Comparison of ENCODE assay signal across 26 cellular contexts in genomic region chr17:63845509-63845908, GRCh38. TPM values are rescaled to one million over a fixed set of nuclear protein-coding genes. Genes with fewer than 3 reads are reported as not detected.
DNase-seq lines count a peak whose midpoint lies in the region; ATAC-seq, FAIRE-seq and TF ChIP-seq lines count a peak whose summit lies in the region.
"Had no signal": no experiment of that assay in that cellular context is flagged by ENCODE, and none has a peak within 500 bp of the region (broad histone marks: within the 10 kb centered on the region; RNA-seq: fewer than 3 reads in every experiment).

No MANE protein-coding gene starts in this region.

- H3K4me3 ChIP-seq in HepG2 (replicated peaks in 1 of 3; ENCODE audit: insufficient read depth in 1 of 3, low read depth in 2 of 3, low read length in 3 of 3): no peak overlapping the region
- no peak overlapping the region for H3K4me3 ChIP-seq in right lobe of liver
- H3K4me3 ChIP-seq in brain microvascular endothelial cell (ENCODE audit: low read depth, low read length): no peak overlapping the region
- H3K4me3 ChIP-seq: BLaER1 treated with 17β-estradiol and CSF1 and Interleukin-3, amounts not matched to agents 10 nM and 100 nM; GM12878; HAP-1 had no signal

- H3K4me3 Mint-ChIP-seq in activated T-helper 1 cell treated with anti-CD3 and anti-CD28 coated beads, Interleukin-12 subunit alpha, Interleukin-12 subunit beta, Interleukin-2, Interleukin-4 antibody, amounts not matched to agents 30 ng/mL and 10 ng/mL and 1 ng/mL, durations not matched to agents 14 hours and 24 hours and 36 hours: no peak overlapping the region
- H3K4me3 Mint-ChIP-seq in nephron: peak overlapping the region; percentile 7 to 21 (median 11)
- H3K4me3 Mint-ChIP-seq in T-helper 2 cell treated with Interferon-gamma antibody and Interleukin-4, amounts not matched to agents 5 μg/mL and 100 μg/mL, for 36 hours: no peak overlapping the region

- DNase-seq in HepG2 (ENCODE audit: low spot score): no peak
- DNase-seq in right lobe of liver: no peak
- DNase-seq in activated T-helper 1 cell treated with anti-CD3 and anti-CD28 coated beads, Interleukin-12 subunit alpha, Interleukin-12 subunit beta, Interleukin-2, Interleukin-4 antibody, amounts not matched to agents 30 ng/mL and 10 ng/mL and 1 ng/mL, durations not matched to agents 14 hours and 24 hours and 36 hours (ENCODE audit: low spot score): no peak
- DNase-seq in T-helper 2 cell treated with Interferon-gamma antibody and Interleukin-4, amounts not matched to agents 5 μg/mL and 100 μg/mL, for 36 hours (ENCODE audit: low spot score): no peak
- DNase-seq in brain microvascular endothelial cell: no peak
- no peak for DNase-seq in NOMO-1 treated with DMSO at 0.1 percent for 48 hours (lab: John Stamatoyannopoulos, UW; ENCODE audit: unreplicated experiment)
- DNase-seq: CD8-positive, alpha-beta memory T cell; COR-L47; DMS 273 treated with DMSO at 0.1 percent for 48 hours; DMS53; DND-41; EL had no signal

- BruUV-seq in HepG2 (replicated peaks; lab: Mats Ljungman, UMichigan): no TSS peak

- H3K9me3 ChIP-seq in HepG2 (ENCODE audit: low read length): no peaks in the 10 kb centered on the region
- peaks cover 0 to 3% (median 0%) of the 10 kb centered on the region in 4 donors for H3K9me3 ChIP-seq in right lobe of liver
- H3K9me3 ChIP-seq: HAP-1 had no signal

- peaks cover 6% of the 10 kb centered on the region for H3K9me3 Mint-ChIP-seq in activated T-helper 1 cell treated with anti-CD3 and anti-CD28 coated beads, Interleukin-12 subunit alpha, Interleukin-12 subunit beta, Interleukin-2, Interleukin-4 antibody, amounts not matched to agents 30 ng/mL and 10 ng/mL and 1 ng/mL, durations not matched to agents 14 hours and 24 hours and 36 hours
- H3K9me3 Mint-ChIP-seq in nephron: peaks cover 4% of the 10 kb centered on the region
- H3K9me3 Mint-ChIP-seq in T-helper 2 cell treated with Interferon-gamma antibody and Interleukin-4, amounts not matched to agents 5 μg/mL and 100 μg/mL, for 36 hours: peaks cover 7% of the 10 kb centered on the region
- H3K9me3 Mint-ChIP-seq: CD8-positive, alpha-beta memory T cell; IgD-negative memory B cell had no signal

- no peak for TF ChIP-seq CTCF in HepG2 (CRISPR knock-in tag; IDR thresholded peaks at IDR 0.05)
- no peak for TF ChIP-seq CTCF in right lobe of liver (IDR thresholded peaks at IDR 0.05)
- no peak for TF ChIP-seq CTCF in nephron (IDR thresholded peaks at IDR 0.05; ENCODE audit: unreplicated experiment in 3 of 3)
- TF ChIP-seq CTCF in brain microvascular endothelial cell (IDR thresholded peaks at IDR 0.05; ENCODE audit: low read depth, low read length, missing control alignments): no peak

- WGBS in HepG2 (ENCODE audit: low lambda C conversion rate): 15% methylated on average over 1 of the region's 1 CpG
- 4% methylated on average over 1 of the region's 1 CpG for WGBS in right lobe of liver (ENCODE audit: insufficient coverage, low coverage, low lambda C conversion rate, missing lambda C conversion rate)

- H2AFZ ChIP-seq in HepG2 (ENCODE audit: low read length): no peak overlapping the region

- H3K27ac ChIP-seq in HepG2 (ENCODE audit: extremely low read length, insufficient read depth, low read length) (no peak overlapping the region), right lobe of liver (no peak overlapping the region), brain microvascular endothelial cell (no peak overlapping the region)
- H3K27ac ChIP-seq: 22Rv1, HL-60 had no signal

- H4K20me1 ChIP-seq in HepG2 (ENCODE audit: insufficient read depth, low read length): peaks cover 3% of the 10 kb centered on the region; the same call in 1 of the 2 replicates

- H3K4me1 ChIP-seq in HepG2 (ENCODE audit: insufficient read depth, low read length) (peaks cover 23% of the 10 kb centered on the region), right lobe of liver (peaks cover 3 to 17% (median 10%) of the 10 kb centered on the region in 4 donors)

- CTCF ChIA-PET in HepG2 (lab: Yijun Ruan, JAX; ENCODE audit: low intra/inter-chr PET ratio, low total read pairs): no interaction called here

- peaks cover 8% of the 10 kb centered on the region for H3K36me3 Mint-ChIP-seq in activated T-helper 1 cell treated with anti-CD3 and anti-CD28 coated beads, Interleukin-12 subunit alpha, Interleukin-12 subunit beta, Interleukin-2, Interleukin-4 antibody, amounts not matched to agents 30 ng/mL and 10 ng/mL and 1 ng/mL, durations not matched to agents 14 hours and 24 hours and 36 hours (ENCODE audit: low read depth)
- H3K36me3 Mint-ChIP-seq in nephron (ENCODE audit: low read depth): no peaks in the 10 kb centered on the region
- peaks cover 12% of the 10 kb centered on the region for H3K36me3 Mint-ChIP-seq in T-helper 2 cell treated with Interferon-gamma antibody and Interleukin-4, amounts not matched to agents 5 μg/mL and 100 μg/mL, for 36 hours (ENCODE audit: low read depth)
- H3K36me3 Mint-ChIP-seq: IgD-negative memory B cell had no signal

- in situ Hi-C loops in HepG2 (cut with HindIII; ENCODE audit: extremely low pct_ligation_motif_present, low pct_unique_long_range_greater_than_20kb): loop anchor here (10.0 kb wide), 1 partner anchor 659 kb away; the partner anchor contains the start of genes CEP95 and DDX5
- in situ Hi-C loops in brain microvascular endothelial cell (cut with HindIII; ENCODE audit: low pct_ligation_motif_present, low sequenced_read_pairs): no loop called here

- ATAC-seq in HepG2 (no peak), right lobe of liver (no peak), HG02588 (IDR thresholded peaks at IDR 0.05; ENCODE audit: unreplicated experiment) (no peak)
- ATAC-seq: GM12878 had no signal

- no peaks in the 10 kb centered on the region for H3K36me3 ChIP-seq in HepG2 (replicated peaks in 1 of 2; ENCODE audit: control insufficient read depth in 1 of 2, insufficient read depth in 2 of 2, low read length in 2 of 2)
- H3K36me3 ChIP-seq in right lobe of liver: no peaks in the 10 kb centered on the region
- H3K36me3 ChIP-seq in brain microvascular endothelial cell (replicated peaks): no peaks in the 10 kb centered on the region

- H3K27me3 ChIP-seq in HepG2 (ENCODE audit: control insufficient read depth in 1 of 2, insufficient read depth in 2 of 2, low read length in 2 of 2): no peaks in the 10 kb centered on the region; a peak in 1 of 5 replicates
- H3K27me3 ChIP-seq in right lobe of liver: no peaks in the 10 kb centered on the region
- no peaks in the 10 kb centered on the region for H3K27me3 ChIP-seq in brain microvascular endothelial cell (replicated peaks)
- H3K27me3 ChIP-seq: BLaER1 treated with 17β-estradiol and CSF1 and Interleukin-3, amounts not matched to agents 10 nM and 100 nM had no signal

- H3K27ac Mint-ChIP-seq in activated T-helper 1 cell treated with anti-CD3 and anti-CD28 coated beads, Interleukin-12 subunit alpha, Interleukin-12 subunit beta, Interleukin-2, Interleukin-4 antibody, amounts not matched to agents 30 ng/mL and 10 ng/mL and 1 ng/mL, durations not matched to agents 14 hours and 24 hours and 36 hours: peak overlapping the region; percentile 24
- peak overlapping the region in 1 of 3 experiments; percentile 26 for H3K27ac Mint-ChIP-seq in nephron
- no peak overlapping the region for H3K27ac Mint-ChIP-seq in T-helper 2 cell treated with Interferon-gamma antibody and Interleukin-4, amounts not matched to agents 5 μg/mL and 100 μg/mL, for 36 hours

- H3K79me2 ChIP-seq in HepG2 (ENCODE audit: insufficient read depth, low read length): peaks cover 16% of the 10 kb centered on the region

- TF ChIP-seq POLR2A in HepG2 (IDR thresholded peaks at IDR 0.05; ENCODE audit: insufficient read depth in 1 of 2, low read depth in 2 of 2, low read length in 2 of 2): no peak
- TF ChIP-seq POLR2A in right lobe of liver (IDR thresholded peaks at IDR 0.05): no peak

- no peak overlapping the region for H3K4me2 ChIP-seq in HepG2 (ENCODE audit: low read depth, low read length)

- peaks cover 45% of the 10 kb centered on the region for H3K4me1 Mint-ChIP-seq in activated T-helper 1 cell treated with anti-CD3 and anti-CD28 coated beads, Interleukin-12 subunit alpha, Interleukin-12 subunit beta, Interleukin-2, Interleukin-4 antibody, amounts not matched to agents 30 ng/mL and 10 ng/mL and 1 ng/mL, durations not matched to agents 14 hours and 24 hours and 36 hours (ENCODE audit: low read depth)
- peaks cover 24% of the 10 kb centered on the region for H3K4me1 Mint-ChIP-seq in nephron
- H3K4me1 Mint-ChIP-seq in T-helper 2 cell treated with Interferon-gamma antibody and Interleukin-4, amounts not matched to agents 5 μg/mL and 100 μg/mL, for 36 hours (ENCODE audit: low read depth): peaks cover 41% of the 10 kb centered on the region

- no peak overlapping the region for H3K9ac ChIP-seq in HepG2 (ENCODE audit: insufficient read depth, low read depth, low read length)

- intact Hi-C loops in HepG2 (cut with micrococcal nuclease; ENCODE audit: unreplicated experiment): no loop called here
- intact Hi-C loops in right lobe of liver (cut with DNase I): no loop called here
- intact Hi-C loops in activated T-helper 1 cell treated with anti-CD3 and anti-CD28 coated beads, Interleukin-12 subunit alpha, Interleukin-12 subunit beta, Interleukin-2, Interleukin-4 antibody, amounts not matched to agents 30 ng/mL and 10 ng/mL and 1 ng/mL, durations not matched to agents 14 hours and 24 hours and 36 hours (cut with micrococcal nuclease): no loop called here

- no peak for TF ChIP-seq RAD21 in HepG2 (CRISPR knock-in tag; IDR thresholded peaks at IDR 0.05)

- no peak for TF ChIP-seq EP300 in HepG2 (IDR thresholded peaks at IDR 0.05; ENCODE audit: low read depth in 2 of 2, low read length in 2 of 2)
- TF ChIP-seq EP300 in HepG2 (CRISPR knock-in tag; IDR thresholded peaks at IDR 0.05; ENCODE audit: borderline replicate concordance): no peak

- FAIRE-seq in HepG2 (lab: Jason Lieb, UNC): no peak
- FAIRE-seq: GM12878, GM19239, H1 had no signal

- H3K27me3 Mint-ChIP-seq in activated T-helper 1 cell treated with anti-CD3 and anti-CD28 coated beads, Interleukin-12 subunit alpha, Interleukin-12 subunit beta, Interleukin-2, Interleukin-4 antibody, amounts not matched to agents 30 ng/mL and 10 ng/mL and 1 ng/mL, durations not matched to agents 14 hours and 24 hours and 36 hours (ENCODE audit: insufficient read depth): no peaks in the 10 kb centered on the region
- H3K27me3 Mint-ChIP-seq in nephron (ENCODE audit: low read depth): peaks cover 4% of the 10 kb centered on the region
- peaks cover 2% of the 10 kb centered on the region for H3K27me3 Mint-ChIP-seq in T-helper 2 cell treated with Interferon-gamma antibody and Interleukin-4, amounts not matched to agents 5 μg/mL and 100 μg/mL, for 36 hours (ENCODE audit: low read depth)
- H3K27me3 Mint-ChIP-seq: IgD-negative memory B cell had no signal

- POLR2A ChIA-PET in HepG2 (lab: Yijun Ruan, JAX): no interaction called here

RNA-seq across cellular contexts. Expression of gene SMARCD2, which starts 3.0 kb away (rescaled TPM):
- total RNA-seq in HepG2 (2016; rRNA removed; fragmentation: Illumina TruSeq; extraction: Trizol) (139 and 150 TPM in 2 replicates), right lobe of liver (10 to 100 TPM; 23.8 to 94.5 (median 59.5) TPM)
- 76.2 and 86.8 TPM in 2 replicates for total RNA-seq in HepG2 (2016; cell fraction: cytosol; rRNA removed; fragmentation: Illumina TruSeq; extraction: Trizol; ENCODE audit: low read depth)
- total RNA-seq in HepG2 (2016; cell fraction: insoluble cytoplasmic fraction; rRNA removed; fragmentation: Illumina TruSeq; extraction: Trizol): 128 and 151 TPM in 2 replicates
- total RNA-seq in HepG2 (2016; cell fraction: membrane; rRNA removed; fragmentation: Illumina TruSeq; extraction: Trizol): 149 and 160 TPM in 2 replicates
- 82.7 and 98.0 TPM in 2 replicates for total RNA-seq in HepG2 (2016; cell fraction: nucleus; rRNA removed; fragmentation: Illumina TruSeq; extraction: Trizol)
- 122 and 128 TPM in 2 replicates for polyA plus RNA-seq in HepG2 (2011; rRNA removed)
- 72.8 and 84.6 TPM in 2 replicates for polyA plus RNA-seq in HepG2 (2011; cell fraction: cytosol; rRNA removed)
- polyA plus RNA-seq in HepG2 (2011; cell fraction: nucleus; rRNA removed): 173 and 200 TPM in 2 replicates
- polyA plus RNA-seq in HepG2 (2012): 63.6 and 77.3 TPM in 2 replicates
- polyA plus RNA-seq in HepG2 (2016; cell fraction: cytosol; fragmentation: Illumina TruSeq; extraction: Trizol; ENCODE audit: low read depth): 73.5 and 77.2 TPM in 2 replicates
- polyA plus RNA-seq in HepG2 (2016; cell fraction: insoluble cytoplasmic fraction; fragmentation: Illumina TruSeq; extraction: Trizol; ENCODE audit: low read depth): 117 and 129 TPM in 2 replicates
- 114 and 124 TPM in 2 replicates for polyA plus RNA-seq in HepG2 (2016; cell fraction: membrane; fragmentation: Illumina TruSeq; extraction: Trizol; ENCODE audit: low read depth)
- polyA plus RNA-seq in HepG2 (2016; cell fraction: nucleus; fragmentation: Illumina TruSeq; extraction: Trizol; ENCODE audit: insufficient read depth, low read depth): 136 and 143 TPM in 2 replicates
- 89.3 and 195 TPM in 2 replicates for polyA minus RNA-seq in HepG2 (2011; rRNA and poly(A)+ RNA removed; ENCODE audit: low replicate concordance)
- 47.2 and 51.1 TPM in 2 replicates for polyA minus RNA-seq in HepG2 (2011; cell fraction: cytosol; rRNA and poly(A)+ RNA removed)
- polyA minus RNA-seq in HepG2 (2011; cell fraction: nucleus; rRNA and poly(A)+ RNA removed): 79.8 and 97.2 TPM in 2 replicates
- total RNA-seq in activated T-helper 1 cell treated with anti-CD3 and anti-CD28 coated beads, Interleukin-12 subunit alpha, Interleukin-12 subunit beta, Interleukin-2, Interleukin-4 antibody, amounts not matched to agents 30 ng/mL and 10 ng/mL and 1 ng/mL, durations not matched to agents 14 hours and 24 hours and 36 hours: 116 TPM in 2 replicates

RNA-seq across cellular contexts. Expression of gene FTSJ3, which starts 18.0 kb away (rescaled TPM):
- 55.8 and 64.2 TPM in 2 replicates for total RNA-seq in HepG2 (2016; rRNA removed; fragmentation: Illumina TruSeq; extraction: Trizol)
- total RNA-seq in HepG2 (2016; cell fraction: cytosol; rRNA removed; fragmentation: Illumina TruSeq; extraction: Trizol; ENCODE audit: low read depth): 10.7 and 13.3 TPM in 2 replicates
- total RNA-seq in HepG2 (2016; cell fraction: insoluble cytoplasmic fraction; rRNA removed; fragmentation: Illumina TruSeq; extraction: Trizol): 51.6 and 62.8 TPM in 2 replicates
- 14.6 and 17.3 TPM in 2 replicates for total RNA-seq in HepG2 (2016; cell fraction: membrane; rRNA removed; fragmentation: Illumina TruSeq; extraction: Trizol)
- 57.2 and 58.7 TPM in 2 replicates for total RNA-seq in HepG2 (2016; cell fraction: nucleus; rRNA removed; fragmentation: Illumina TruSeq; extraction: Trizol)
- polyA plus RNA-seq in HepG2 (2011; rRNA removed): 26.0 and 33.3 TPM in 2 replicates
- 34.7 and 35.1 TPM in 2 replicates for polyA plus RNA-seq in HepG2 (2011; cell fraction: cytosol; rRNA removed)
- 50.8 and 55.2 TPM in 2 replicates for polyA plus RNA-seq in HepG2 (2011; cell fraction: nucleus; rRNA removed)
- 29.8 and 30.3 TPM in 2 replicates for polyA plus RNA-seq in HepG2 (2012)
- polyA plus RNA-seq in HepG2 (2016; cell fraction: cytosol; fragmentation: Illumina TruSeq; extraction: Trizol; ENCODE audit: low read depth): 4.3 and 4.9 TPM in 2 replicates
- 43.6 and 49.4 TPM in 2 replicates for polyA plus RNA-seq in HepG2 (2016; cell fraction: insoluble cytoplasmic fraction; fragmentation: Illumina TruSeq; extraction: Trizol; ENCODE audit: low read depth)
- 6.8 and 10.2 TPM in 2 replicates for polyA plus RNA-seq in HepG2 (2016; cell fraction: membrane; fragmentation: Illumina TruSeq; extraction: Trizol; ENCODE audit: low read depth)
- 88.3 and 89.9 TPM in 2 replicates for polyA plus RNA-seq in HepG2 (2016; cell fraction: nucleus; fragmentation: Illumina TruSeq; extraction: Trizol; ENCODE audit: insufficient read depth, low read depth)
- polyA minus RNA-seq in HepG2 (2011; rRNA and poly(A)+ RNA removed; ENCODE audit: low replicate concordance): 56.8 and 112 TPM in 2 replicates
- polyA minus RNA-seq in HepG2 (2011; cell fraction: cytosol; rRNA and poly(A)+ RNA removed): 19.9 and 23.5 TPM in 2 replicates
- 74.9 and 77.7 TPM in 2 replicates for polyA minus RNA-seq in HepG2 (2011; cell fraction: nucleus; rRNA and poly(A)+ RNA removed)
- total RNA-seq in right lobe of liver: 10 to 100 TPM; 12.9 to 25.9 (median 19.0) TPM
- total RNA-seq in activated T-helper 1 cell treated with anti-CD3 and anti-CD28 coated beads, Interleukin-12 subunit alpha, Interleukin-12 subunit beta, Interleukin-2, Interleukin-4 antibody, amounts not matched to agents 30 ng/mL and 10 ng/mL and 1 ng/mL, durations not matched to agents 14 hours and 24 hours and 36 hours: 95.6 and 100 TPM in 2 replicates

RNA-seq across cellular contexts. Expression of gene PSMC5, which starts 18.3 kb away (rescaled TPM):
- 35.3 and 81.4 TPM in 2 replicates for total RNA-seq in HepG2 (2016; rRNA removed; fragmentation: Illumina TruSeq; extraction: Trizol)
- total RNA-seq in HepG2 (2016; cell fraction: cytosol; rRNA removed; fragmentation: Illumina TruSeq; extraction: Trizol; ENCODE audit: low read depth): 26.4 and 26.8 TPM in 2 replicates
- 36.7 and 82.1 TPM in 2 replicates for total RNA-seq in HepG2 (2016; cell fraction: insoluble cytoplasmic fraction; rRNA removed; fragmentation: Illumina TruSeq; extraction: Trizol)
- total RNA-seq in HepG2 (2016; cell fraction: membrane; rRNA removed; fragmentation: Illumina TruSeq; extraction: Trizol): 47.6 and 57.8 TPM in 2 replicates
- total RNA-seq in HepG2 (2016; cell fraction: nucleus; rRNA removed; fragmentation: Illumina TruSeq; extraction: Trizol): 44.2 and 45.4 TPM in 2 replicates
- 109 and 128 TPM in 2 replicates for polyA plus RNA-seq in HepG2 (2011; rRNA removed)
- polyA plus RNA-seq in HepG2 (2011; cell fraction: cytosol; rRNA removed): 161 and 185 TPM in 2 replicates
- 101 and 112 TPM in 2 replicates for polyA plus RNA-seq in HepG2 (2011; cell fraction: nucleus; rRNA removed)
- 105 and 121 TPM in 2 replicates for polyA plus RNA-seq in HepG2 (2012)
- polyA plus RNA-seq in HepG2 (2016; cell fraction: cytosol; fragmentation: Illumina TruSeq; extraction: Trizol; ENCODE audit: low read depth): 73.3 and 91.2 TPM in 2 replicates
- polyA plus RNA-seq in HepG2 (2016; cell fraction: insoluble cytoplasmic fraction; fragmentation: Illumina TruSeq; extraction: Trizol; ENCODE audit: low read depth): 308 and 321 TPM in 2 replicates
- 94.9 and 101 TPM in 2 replicates for polyA plus RNA-seq in HepG2 (2016; cell fraction: membrane; fragmentation: Illumina TruSeq; extraction: Trizol; ENCODE audit: low read depth)
- polyA plus RNA-seq in HepG2 (2016; cell fraction: nucleus; fragmentation: Illumina TruSeq; extraction: Trizol; ENCODE audit: insufficient read depth, low read depth): 157 and 164 TPM in 2 replicates
- 77.4 and 190 TPM in 2 replicates for polyA minus RNA-seq in HepG2 (2011; rRNA and poly(A)+ RNA removed; ENCODE audit: low replicate concordance)
- polyA minus RNA-seq in HepG2 (2011; cell fraction: cytosol; rRNA and poly(A)+ RNA removed): 66.7 and 67.7 TPM in 2 replicates
- polyA minus RNA-seq in HepG2 (2011; cell fraction: nucleus; rRNA and poly(A)+ RNA removed): 86.9 and 103 TPM in 2 replicates
- total RNA-seq in right lobe of liver: 10 to 100 TPM; 52.7 to 70.9 (median 66.5) TPM
- total RNA-seq in activated T-helper 1 cell treated with anti-CD3 and anti-CD28 coated beads, Interleukin-12 subunit alpha, Interleukin-12 subunit beta, Interleukin-2, Interleukin-4 antibody, amounts not matched to agents 30 ng/mL and 10 ng/mL and 1 ng/mL, durations not matched to agents 14 hours and 24 hours and 36 hours: 185 and 195 TPM in 2 replicates

RNA-seq across cellular contexts. Expression of gene CSH2, which starts 28.0 kb away (rescaled TPM):
- total RNA-seq in HepG2 (2016; rRNA removed; fragmentation: Illumina TruSeq; extraction: Trizol) (not detected in 2 replicates), right lobe of liver (not detected)
- total RNA-seq in HepG2 (2016; cell fraction: cytosol; rRNA removed; fragmentation: Illumina TruSeq; extraction: Trizol; ENCODE audit: low read depth): not detected in 2 replicates
- not detected in 2 replicates for total RNA-seq in HepG2 (2016; cell fraction: insoluble cytoplasmic fraction; rRNA removed; fragmentation: Illumina TruSeq; extraction: Trizol)
- not detected in 2 replicates for total RNA-seq in HepG2 (2016; cell fraction: membrane; rRNA removed; fragmentation: Illumina TruSeq; extraction: Trizol)
- total RNA-seq in HepG2 (2016; cell fraction: nucleus; rRNA removed; fragmentation: Illumina TruSeq; extraction: Trizol): not detected in 2 replicates
- not detected in 2 replicates for polyA plus RNA-seq in HepG2 (2011; rRNA removed)
- polyA plus RNA-seq in HepG2 (2011; cell fraction: cytosol; rRNA removed): not detected in 2 replicates
- polyA plus RNA-seq in HepG2 (2011; cell fraction: nucleus; rRNA removed): not detected in 2 replicates
- not detected in 2 replicates for polyA plus RNA-seq in HepG2 (2012)
- not detected in 2 replicates for polyA plus RNA-seq in HepG2 (2016; cell fraction: cytosol; fragmentation: Illumina TruSeq; extraction: Trizol; ENCODE audit: low read depth)
- not detected in 2 replicates for polyA plus RNA-seq in HepG2 (2016; cell fraction: insoluble cytoplasmic fraction; fragmentation: Illumina TruSeq; extraction: Trizol; ENCODE audit: low read depth)
- polyA plus RNA-seq in HepG2 (2016; cell fraction: membrane; fragmentation: Illumina TruSeq; extraction: Trizol; ENCODE audit: low read depth): not detected in 2 replicates
- polyA plus RNA-seq in HepG2 (2016; cell fraction: nucleus; fragmentation: Illumina TruSeq; extraction: Trizol; ENCODE audit: insufficient read depth, low read depth): not detected in 2 replicates
- not detected in 2 replicates for polyA minus RNA-seq in HepG2 (2011; rRNA and poly(A)+ RNA removed; ENCODE audit: low replicate concordance)
- polyA minus RNA-seq in HepG2 (2011; cell fraction: cytosol; rRNA and poly(A)+ RNA removed): not detected in 2 replicates
- polyA minus RNA-seq in HepG2 (2011; cell fraction: nucleus; rRNA and poly(A)+ RNA removed): not detected in 2 replicates
- not detected in 2 replicates for total RNA-seq in activated T-helper 1 cell treated with anti-CD3 and anti-CD28 coated beads, Interleukin-12 subunit alpha, Interleukin-12 subunit beta, Interleukin-2, Interleukin-4 antibody, amounts not matched to agents 30 ng/mL and 10 ng/mL and 1 ng/mL, durations not matched to agents 14 hours and 24 hours and 36 hours
- total RNA-seq: A673; CD8-positive, alpha-beta memory T cell; G401; GM12878; HT1080 had no signal
- polyA plus RNA-seq: AG04450; CD8-positive, alpha-beta memory T cell; GM12878; H1; IgD-negative memory B cell had no signal

RNA-seq across cellular contexts. Expression of gene GH2, which starts 36.2 kb away (rescaled TPM):
- not detected in 2 replicates for total RNA-seq in HepG2 (2016; rRNA removed; fragmentation: Illumina TruSeq; extraction: Trizol)
- not detected in 2 replicates for total RNA-seq in HepG2 (2016; cell fraction: cytosol; rRNA removed; fragmentation: Illumina TruSeq; extraction: Trizol; ENCODE audit: low read depth)
- not detected in 2 replicates for total RNA-seq in HepG2 (2016; cell fraction: insoluble cytoplasmic fraction; rRNA removed; fragmentation: Illumina TruSeq; extraction: Trizol)
- total RNA-seq in HepG2 (2016; cell fraction: membrane; rRNA removed; fragmentation: Illumina TruSeq; extraction: Trizol): not detected in 2 replicates
- not detected in 2 replicates for total RNA-seq in HepG2 (2016; cell fraction: nucleus; rRNA removed; fragmentation: Illumina TruSeq; extraction: Trizol)
- polyA plus RNA-seq in HepG2 (2011; rRNA removed): not detected in 2 replicates
- not detected in 2 replicates for polyA plus RNA-seq in HepG2 (2011; cell fraction: cytosol; rRNA removed)
- polyA plus RNA-seq in HepG2 (2011; cell fraction: nucleus; rRNA removed): not detected in 2 replicates
- not detected in 2 replicates for polyA plus RNA-seq in HepG2 (2012)
- not detected in 2 replicates for polyA plus RNA-seq in HepG2 (2016; cell fraction: cytosol; fragmentation: Illumina TruSeq; extraction: Trizol; ENCODE audit: low read depth)
- polyA plus RNA-seq in HepG2 (2016; cell fraction: insoluble cytoplasmic fraction; fragmentation: Illumina TruSeq; extraction: Trizol; ENCODE audit: low read depth): not detected in 2 replicates
- not detected in 2 replicates for polyA plus RNA-seq in HepG2 (2016; cell fraction: membrane; fragmentation: Illumina TruSeq; extraction: Trizol; ENCODE audit: low read depth)
- polyA plus RNA-seq in HepG2 (2016; cell fraction: nucleus; fragmentation: Illumina TruSeq; extraction: Trizol; ENCODE audit: insufficient read depth, low read depth): not detected in 2 replicates
- polyA minus RNA-seq in HepG2 (2011; rRNA and poly(A)+ RNA removed; ENCODE audit: low replicate concordance): not detected in 2 replicates
- polyA minus RNA-seq in HepG2 (2011; cell fraction: cytosol; rRNA and poly(A)+ RNA removed): not detected in 2 replicates
- polyA minus RNA-seq in HepG2 (2011; cell fraction: nucleus; rRNA and poly(A)+ RNA removed): not detected in 2 replicates
- not detected for total RNA-seq in right lobe of liver
- total RNA-seq in activated T-helper 1 cell treated with anti-CD3 and anti-CD28 coated beads, Interleukin-12 subunit alpha, Interleukin-12 subunit beta, Interleukin-2, Interleukin-4 antibody, amounts not matched to agents 30 ng/mL and 10 ng/mL and 1 ng/mL, durations not matched to agents 14 hours and 24 hours and 36 hours: not detected in 2 replicates
- total RNA-seq: A673; CD8-positive, alpha-beta memory T cell; G401; GM12878; HT1080 had no signal
- polyA plus RNA-seq: AG04450; CD8-positive, alpha-beta memory T cell; GM12878; IgD-negative memory B cell had no signal

Comparison
In these comparisons a context has a peak if more than half of its experiments do, and no peak if none do; other contexts are left out.
1. H3K4me3 Mint-ChIP-seq: peak in nephron (3 of 3); none in activated T-helper 1 cell treated with anti-CD3 and anti-CD28 coated beads, Interleukin-12 subunit alpha, Interleukin-12 subunit beta, Interleukin-2, Interleukin-4 antibody, amounts not matched to agents 30 ng/mL and 10 ng/mL and 1 ng/mL, durations not matched to agents 14 hours and 24 hours and 36 hours (single experiment) and T-helper 2 cell treated with Interferon-gamma antibody and Interleukin-4, amounts not matched to agents 5 μg/mL and 100 μg/mL, for 36 hours (single experiment).